18 cellular contexts compared by ENCODE assay signal in the genomic region with DNA sequence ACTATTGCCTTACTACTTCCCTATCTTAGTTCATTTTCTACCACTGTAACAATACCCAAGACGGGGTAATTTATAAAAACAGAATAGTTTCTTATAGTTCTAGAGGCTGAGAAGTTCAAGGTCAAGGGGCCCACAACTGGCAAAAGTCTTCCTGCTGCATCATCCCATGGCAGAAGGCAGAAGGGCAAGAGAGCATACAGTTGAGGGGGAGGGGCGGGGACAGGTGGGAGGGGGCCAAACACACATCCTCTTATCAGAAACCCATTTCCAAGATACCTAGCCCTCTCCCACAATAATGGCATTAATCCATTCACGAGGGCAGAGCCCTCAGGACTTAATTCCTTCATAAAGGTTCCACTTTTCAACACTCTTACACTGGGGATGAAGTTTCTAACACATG.
A peak's percentile ranks its signal among the peaks of the same experiment; 100 is the strongest.
DNase-seq lines count a peak whose midpoint lies in the region; ATAC-seq and TF ChIP-seq lines count a peak whose summit lies in the region.
"Had no signal": no experiment of that assay in that cellular context is flagged by ENCODE, and none has a peak within 500 bp of the region (broad histone marks: within the 10 kb centered on the region; RNA-seq: fewer than 3 reads in every experiment).

No MANE protein-coding gene starts in this region.

- H2BK120ac ChIP-seq in mesendoderm (ENCODE audit: low read depth, low read length), result no peak overlapping the region

- no peaks in the 10 kb centered on the region for H3K4me1 ChIP-seq in mesendoderm (ENCODE audit: control insufficient read depth, low read depth, low read length)
- H3K4me1 ChIP-seq: A549; BLaER1 treated with 17β-estradiol and CSF1 and Interleukin-3, amounts not matched to agents 10 nM and 100 nM; Caco-2 had no signal

- H3K9ac ChIP-seq in mesendoderm (ENCODE audit: low read length), result no peak overlapping the region
- H3K9ac ChIP-seq: BLaER1 treated with 17β-estradiol and CSF1 and Interleukin-3, amounts not matched to agents 10 nM and 100 nM had no signal

- H3K4ac ChIP-seq in mesendoderm (ENCODE audit: low read depth, low read length), result no peak overlapping the region

- H3K4me3 ChIP-seq in mesendoderm (ENCODE audit: low read length), result no peak overlapping the region
- H3K4me3 ChIP-seq: A549; BLaER1 treated with 17β-estradiol and CSF1 and Interleukin-3, amounts not matched to agents 10 nM and 100 nM had no signal

- H3K4me1 Mint-ChIP-seq in WTC11, result peaks cover 23% of the 10 kb centered on the region
- H3K4me1 Mint-ChIP-seq: B cell had no signal

- no peak overlapping the region for H2BK15ac ChIP-seq in mesendoderm (replicated peaks; ENCODE audit: low read depth)

- POLR2A ChIA-PET in WTC11 (lab: Charles Lee), result no interaction called here

- H3K27ac ChIP-seq in mesendoderm (ENCODE audit: low read depth, low read length), result no peak overlapping the region
- H3K27ac ChIP-seq: 22Rv1; A549; BLaER1 treated with 17β-estradiol and CSF1 and Interleukin-3, amounts not matched to agents 10 nM and 100 nM; C4-2B had no signal

- no peak overlapping the region for H2AK5ac ChIP-seq in mesendoderm (ENCODE audit: low read length)

- no peak overlapping the region for H3K56ac ChIP-seq in mesendoderm (ENCODE audit: low read length)

- H3K36me3 ChIP-seq in mesendoderm (ENCODE audit: control insufficient read depth, insufficient read depth, low read length), result no peaks in the 10 kb centered on the region
- H3K36me3 ChIP-seq: BLaER1 treated with 17β-estradiol and CSF1 and Interleukin-3, amounts not matched to agents 10 nM and 100 nM had no signal

- H3K27me3 ChIP-seq in mesendoderm (ENCODE audit: insufficient read depth, low read length, poor library complexity), result no peaks in the 10 kb centered on the region
- H3K27me3 ChIP-seq: BLaER1 treated with 17β-estradiol and CSF1 and Interleukin-3, amounts not matched to agents 10 nM and 100 nM had no signal

- H3K79me2 ChIP-seq in mesendoderm (ENCODE audit: control insufficient read depth, insufficient read depth, low read length), result no peaks in the 10 kb centered on the region

- H3K18ac ChIP-seq in mesendoderm (ENCODE audit: low read length), result no peak overlapping the region

- TF ChIP-seq CTCF in WTC11 (IDR thresholded peaks at IDR 0.05), result no peak

- DNase-seq in NCI-H82 (lab: John Stamatoyannopoulos, UW) (peak; percentile 12), NCI-H82 treated with DMSO at 0.1 percent for 48 hours (lab: John Stamatoyannopoulos, UW; ENCODE audit: unreplicated experiment) (no peak), WTC11 (ENCODE audit: low spot score) (no peak), mesendoderm (peak; percentile 14), T-helper 1 cell (no peak)
- DNase-seq in stimulated activated CD4-positive, alpha-beta T cell treated with anti-CD3 and anti-CD28 coated beads, Interleukin-4, amount 100 ng/mL, for 24 hours, result no peak
- DNase-seq: AML-193; Caco-2; Calu3; CD4-positive, alpha-beta T cell; CD8-positive, alpha-beta T cell; DMS79 treated with DMSO at 0.1 percent for 48 hours; GF-D8 had no signal

- no peak overlapping the region for H3K4me3 Mint-ChIP-seq in WTC11
- H3K4me3 Mint-ChIP-seq: B cell; CD4-positive, alpha-beta T cell; CD8-positive, alpha-beta T cell had no signal

- no peaks in the 10 kb centered on the region for H3K79me1 ChIP-seq in mesendoderm (ENCODE audit: low read length)

- H2BK5ac ChIP-seq in mesendoderm (ENCODE audit: low read length), result no peak overlapping the region

- H4K8ac ChIP-seq in mesendoderm (ENCODE audit: low read depth, low read length), result no peak overlapping the region

- CTCF ChIA-PET in WTC11 (lab: Charles Lee), result interaction anchor here (0.7 kb wide), 1 partner anchor 803 kb away, joined by 3 read pairs; no protein-coding TSS in a partner anchor

- H3K27ac Mint-ChIP-seq in WTC11, result no peak overlapping the region
- H3K27ac Mint-ChIP-seq: B cell; CD4-positive, alpha-beta T cell; CD8-positive, alpha-beta T cell had no signal

- no peaks in the 10 kb centered on the region for H3K27me3 Mint-ChIP-seq in WTC11 (ENCODE audit: low read depth)
- H3K27me3 Mint-ChIP-seq: B cell; CD4-positive, alpha-beta T cell had no signal

- WGBS in mesendoderm (ENCODE audit: extremely low coverage, insufficient coverage, low lambda C conversion rate), result no CpG with 5 or more reads among the region's 3 CpGs

- no peak overlapping the region for H3K4me2 ChIP-seq in mesendoderm (ENCODE audit: low read length)
- H3K4me2 ChIP-seq: A549; BLaER1 treated with 17β-estradiol and CSF1 and Interleukin-3, amounts not matched to agents 10 nM and 100 nM had no signal

- H3K36me3 Mint-ChIP-seq in WTC11, result no peaks in the 10 kb centered on the region
- H3K36me3 Mint-ChIP-seq: CD8-positive, alpha-beta T cell had no signal

- 0 out of 2 replicates have a peak, but pooled peaks cover 4% of the 10 kb centered on the region for H3K9me3 Mint-ChIP-seq in WTC11

- no peak overlapping the region for H3K23ac ChIP-seq in mesendoderm (ENCODE audit: low read length)

- H4K5ac ChIP-seq in mesendoderm (ENCODE audit: low read length), result no peak overlapping the region

- ATAC-seq in WTC11, result peak; percentile 69
- ATAC-seq: A549; CD8-positive, alpha-beta T cell had no signal

TF ChIP-seq in WTC11, 78 proteins besides CTCF, POLR2A, EP300 and RAD21:
- TF ChIP-seq MYBL2 (CRISPR knock-in tag; IDR thresholded peaks at IDR 0.05), result no peak
- TF ChIP-seq ATF1 (CRISPR knock-in tag; IDR thresholded peaks at IDR 0.05), result no peak
- TF ChIP-seq JAZF1 (CRISPR knock-in tag; IDR thresholded peaks at IDR 0.05), result no peak
- no peak for TF ChIP-seq NR3C1 (CRISPR knock-in tag; conservative IDR thresholded peaks at IDR 0.05; ENCODE audit: low read depth)
- TF ChIP-seq ZBTB21 (CRISPR knock-in tag; IDR thresholded peaks at IDR 0.05; ENCODE audit: borderline replicate concordance), result no peak
- no peak for TF ChIP-seq ZSCAN18 (CRISPR knock-in tag; IDR thresholded peaks at IDR 0.05)
- TF ChIP-seq TP53 (CRISPR knock-in tag; IDR thresholded peaks at IDR 0.05), result no peak
- no peak for TF ChIP-seq OVOL2 (CRISPR knock-in tag; IDR thresholded peaks at IDR 0.05; ENCODE audit: borderline replicate concordance)
TF ChIP-seq in WTC11: peak in this region for 0.

Comparison
In these comparisons a context has a peak if more than half of its experiments do, and no peak if none do; other contexts are left out.
1. DNase-seq: peak in NCI-H82 (single experiment) and mesendoderm (single experiment); none in NCI-H82 treated with DMSO at 0.1 percent for 48 hours (single experiment), WTC11 (single experiment), T-helper 1 cell (0 of 5) and stimulated activated CD4-positive, alpha-beta T cell treated with anti-CD3 and anti-CD28 coated beads, Interleukin-4, amount 100 ng/mL, for 24 hours (single experiment).